31 cellular contexts compared by ENCODE assay signal in genomic region chr11:72231396-72232259, GRCh38. TPM values are rescaled to one million over a fixed set of nuclear protein-coding genes. Genes with fewer than 3 reads are reported as not detected.
DNase-seq lines count a peak whose midpoint lies in the region; ATAC-seq, FAIRE-seq and TF ChIP-seq lines count a peak whose summit lies in the region.
"Had no signal": no experiment of that assay in that cellular context is flagged by ENCODE, and none has a peak within 500 bp of the region (broad histone marks: within the 10 kb centered on the region; RNA-seq: fewer than 3 reads in every experiment).

No MANE protein-coding gene starts in this region.

- no peak overlapping the region for H3K27ac Mint-ChIP-seq in natural killer cell treated with Interleukin-12 subunit alpha and Interleukin-12 subunit beta and Interleukin-15 and Interleukin-18, amount 100 ng/mL, for 72 hours
- no peak overlapping the region for H3K27ac Mint-ChIP-seq in natural killer cell
- peak overlapping the region; percentile 59 for H3K27ac Mint-ChIP-seq in astrocyte (ENCODE audit: unreplicated experiment)
- H3K27ac Mint-ChIP-seq: activated naive CD8-positive, alpha-beta T cell treated with anti-CD3 and anti-CD28 coated beads, Interleukin-2, amount 10 ng/mL, durations not matched to agents 7 days and 5 days; activated T-helper 2 cell treated with anti-CD3 and anti-CD28 coated beads, Interferon-gamma antibody, Interleukin-2, Interleukin-4, amounts not matched to agents 10 μg/mL and 5 μg/mL and 100 μg/mL, durations not matched to agents 14 hours and 24 hours and 36 hours; IgD-negative memory B cell; nephron; WTC11 had no signal

- 98% methylated on average over 5 of the region's 9 CpGs for WGBS in HepG2 (ENCODE audit: low lambda C conversion rate)
- WGBS in mesenchymal stem cell = 91% methylated on average over 7 of the region's 9 CpGs

- TF ChIP-seq EP300 in HepG2 (IDR thresholded peaks at IDR 0.05; ENCODE audit: low read depth in 2 of 2, low read length in 2 of 2) = no peak
- TF ChIP-seq EP300 in HepG2 (CRISPR knock-in tag; IDR thresholded peaks at IDR 0.05; ENCODE audit: borderline replicate concordance) = no peak

- no peak overlapping the region for H3K14ac ChIP-seq in mesenchymal stem cell (ENCODE audit: low read length in 2 of 2)

- H3K23ac ChIP-seq in mesenchymal stem cell (ENCODE audit: low read length in 2 of 2) = no peak overlapping the region

- H3K18ac ChIP-seq in mesenchymal stem cell (ENCODE audit: low read depth in 1 of 2, low read length in 2 of 2) = no peak overlapping the region

- H3K4me3 ChIP-seq in astrocyte (ENCODE audit: insufficient read depth, low read depth, low read length) (no peak overlapping the region), HepG2 (replicated peaks in 1 of 3; ENCODE audit: insufficient read depth in 1 of 3, low read depth in 2 of 3, low read length in 3 of 3) (no peak overlapping the region), mesenchymal stem cell (ENCODE audit: insufficient read depth in 1 of 2, low read depth in 1 of 2, low read length in 2 of 2) (no peak overlapping the region)
- H3K4me3 ChIP-seq: GM23248, ovary, vagina had no signal

- no peak overlapping the region for H2AFZ ChIP-seq in astrocyte (ENCODE audit: low read depth, low read length)
- H2AFZ ChIP-seq in HepG2 (ENCODE audit: low read length) = no peak overlapping the region
- no peak overlapping the region for H2AFZ ChIP-seq in mesenchymal stem cell (ENCODE audit: low read depth, low read length)
- H2AFZ ChIP-seq: GM23248 had no signal

- H3K36me3 ChIP-seq in astrocyte (ENCODE audit: insufficient read depth, low read length) (peaks cover 51% of the 10 kb centered on the region), HepG2 (replicated peaks in 1 of 2; ENCODE audit: control insufficient read depth in 1 of 2, insufficient read depth in 2 of 2, low read length in 2 of 2) (peaks cover 21 to 61% of the 10 kb centered on the region in 2 experiments; a peak in 4 of 5 replicates), mesenchymal stem cell (ENCODE audit: control insufficient read depth in 1 of 2, insufficient read depth in 2 of 2, low read depth in 1 of 2, low read length in 2 of 2) (peaks cover 92 to 99% of the 10 kb centered on the region in 2 experiments)
- H3K36me3 ChIP-seq: ovary had no signal

- CTCF ChIA-PET in HepG2 (lab: Yijun Ruan, JAX; ENCODE audit: low intra/inter-chr PET ratio, low total read pairs) = no interaction called here

- FAIRE-seq in astrocyte (lab: Jason Lieb, UNC) (no peak), HepG2 (lab: Jason Lieb, UNC) (no peak), D721Med (lab: Jason Lieb, UNC) (no peak)
- FAIRE-seq: islet of Langerhans had no signal

- peaks cover 17% of the 10 kb centered on the region for H3K4me1 ChIP-seq in astrocyte (ENCODE audit: insufficient read depth, low read length)
- H3K4me1 ChIP-seq in HepG2 (ENCODE audit: insufficient read depth, low read length) = peaks cover 3% of the 10 kb centered on the region; the same call in 1 of the 2 replicates
- H3K4me1 ChIP-seq in mesenchymal stem cell (ENCODE audit: control insufficient read depth, insufficient read depth, low read depth, low read length) = peaks cover 24% of the 10 kb centered on the region

- no peak overlapping the region for H3K4me3 Mint-ChIP-seq in natural killer cell treated with Interleukin-12 subunit alpha and Interleukin-12 subunit beta and Interleukin-15 and Interleukin-18, amount 100 ng/mL, for 72 hours
- H3K4me3 Mint-ChIP-seq in natural killer cell (no peak overlapping the region), astrocyte (ENCODE audit: unreplicated experiment) (no peak overlapping the region)
- H3K4me3 Mint-ChIP-seq: activated naive CD8-positive, alpha-beta T cell treated with anti-CD3 and anti-CD28 coated beads, Interleukin-2, amount 10 ng/mL, durations not matched to agents 7 days and 5 days; CD14-positive monocyte; nephron; stimulated activated naive B cell treated with anti-CD40 and anti-IgM and Interleukin-4, amounts not matched to agents 10 μg/mL and 1 μg/mL and 100 μg/mL, for 72 hours; WTC11 had no signal

- H3K9me3 ChIP-seq in astrocyte (ENCODE audit: insufficient read depth, low read depth, low read length) (no peaks in the 10 kb centered on the region), HepG2 (ENCODE audit: low read length) (no peaks in the 10 kb centered on the region), mesenchymal stem cell (ENCODE audit: control insufficient read depth, low read length) (no peaks in the 10 kb centered on the region)
- H3K9me3 ChIP-seq: ovary, vagina had no signal

- no peaks in the 10 kb centered on the region for H3K9me3 Mint-ChIP-seq in natural killer cell treated with Interleukin-12 subunit alpha and Interleukin-12 subunit beta and Interleukin-15 and Interleukin-18, amount 100 ng/mL, for 72 hours
- no peaks in the 10 kb centered on the region for H3K9me3 Mint-ChIP-seq in natural killer cell
- H3K9me3 Mint-ChIP-seq in astrocyte (ENCODE audit: unreplicated experiment) = no peaks in the 10 kb centered on the region
- H3K9me3 Mint-ChIP-seq: activated naive CD8-positive, alpha-beta T cell treated with anti-CD3 and anti-CD28 coated beads, Interleukin-2, amount 10 ng/mL, durations not matched to agents 7 days and 5 days; activated T-helper 2 cell treated with anti-CD3 and anti-CD28 coated beads, Interferon-gamma antibody, Interleukin-2, Interleukin-4, amounts not matched to agents 10 μg/mL and 5 μg/mL and 100 μg/mL, durations not matched to agents 14 hours and 24 hours and 36 hours; CD14-positive monocyte; IgD-negative memory B cell; nephron; stimulated activated naive B cell treated with anti-CD40 and anti-IgM and Interleukin-4, amounts not matched to agents 10 μg/mL and 1 μg/mL and 100 μg/mL, for 72 hours; WTC11 had no signal

- H2BK12ac ChIP-seq in mesenchymal stem cell (ENCODE audit: low read length in 2 of 2) = no peak overlapping the region

- H2BK15ac ChIP-seq in mesenchymal stem cell (ENCODE audit: low read depth, poor library complexity, severe bottlenecking) = no peak overlapping the region

- H4K20me1 ChIP-seq in astrocyte (ENCODE audit: insufficient read depth, low read length) (peaks cover 99% of the 10 kb centered on the region), HepG2 (ENCODE audit: insufficient read depth, low read length) (no peaks in the 10 kb centered on the region)

- 0 out of 4 replicates have a peak, but pooled peaks of 1 of the 2 experiments have one; percentile 25 for TF ChIP-seq POLR2A in HepG2 (IDR thresholded peaks at IDR 0.05; ENCODE audit: insufficient read depth in 1 of 2, low read depth in 2 of 2, low read length in 2 of 2)

- peaks cover 63% of the 10 kb centered on the region for H3K79me1 ChIP-seq in mesenchymal stem cell (replicated peaks; ENCODE audit: low read length, poor library complexity, severe bottlenecking)

- H3K9ac ChIP-seq in astrocyte (ENCODE audit: low read length) (no peak overlapping the region), HepG2 (ENCODE audit: insufficient read depth, low read depth, low read length) (no peak overlapping the region), mesenchymal stem cell (ENCODE audit: low read length) (no peak overlapping the region)
- H3K9ac ChIP-seq: GM23248 had no signal

- H2BK120ac ChIP-seq in mesenchymal stem cell (ENCODE audit: low read depth, low read length) = no peak overlapping the region

- no peaks in the 10 kb centered on the region for H3K27me3 Mint-ChIP-seq in natural killer cell treated with Interleukin-12 subunit alpha and Interleukin-12 subunit beta and Interleukin-15 and Interleukin-18, amount 100 ng/mL, for 72 hours
- H3K27me3 Mint-ChIP-seq in natural killer cell (ENCODE audit: low read depth in 2 of 2) (no peaks in the 10 kb centered on the region), astrocyte (ENCODE audit: low read depth, unreplicated experiment) (no peaks in the 10 kb centered on the region)
- H3K27me3 Mint-ChIP-seq: activated naive CD8-positive, alpha-beta T cell treated with anti-CD3 and anti-CD28 coated beads, Interleukin-2, amount 10 ng/mL, durations not matched to agents 7 days and 5 days; IgD-negative memory B cell; stimulated activated naive B cell treated with anti-CD40 and anti-IgM and Interleukin-4, amounts not matched to agents 10 μg/mL and 1 μg/mL and 100 μg/mL, for 72 hours had no signal

- H3K4me2 ChIP-seq in astrocyte (ENCODE audit: low read length) (no peak overlapping the region), HepG2 (ENCODE audit: low read depth, low read length) (no peak overlapping the region), mesenchymal stem cell (ENCODE audit: low read length, poor library complexity, severe bottlenecking) (no peak overlapping the region)

- no TSS peak for BruUV-seq in HepG2 (replicated peaks; lab: Mats Ljungman, UMichigan)

- H2BK5ac ChIP-seq in mesenchymal stem cell (ENCODE audit: low read depth, low read length, poor library complexity, severe bottlenecking) = no peak overlapping the region

- H3K4ac ChIP-seq in mesenchymal stem cell (ENCODE audit: low read depth in 1 of 2, low read length in 2 of 2) = no peak overlapping the region

- TF ChIP-seq RAD21 in HepG2 (CRISPR knock-in tag; IDR thresholded peaks at IDR 0.05) = no peak

- no peak overlapping the region for H2AK5ac ChIP-seq in mesenchymal stem cell (ENCODE audit: low read length, severe bottlenecking)

- no peaks in the 10 kb centered on the region for H3K36me3 Mint-ChIP-seq in natural killer cell treated with Interleukin-12 subunit alpha and Interleukin-12 subunit beta and Interleukin-15 and Interleukin-18, amount 100 ng/mL, for 72 hours
- H3K36me3 Mint-ChIP-seq in natural killer cell (no peaks in the 10 kb centered on the region), astrocyte (ENCODE audit: low read depth, unreplicated experiment) (peaks cover 30% of the 10 kb centered on the region)

- H4K91ac ChIP-seq in mesenchymal stem cell (ENCODE audit: low read length) = no peak overlapping the region

- TF ChIP-seq CTCF in natural killer cell (IDR thresholded peaks at IDR 0.05) = no peak
- no peak for TF ChIP-seq CTCF in astrocyte (IDR thresholded peaks at IDR 0.05; ENCODE audit: insufficient read depth, low read depth, low read length)
- TF ChIP-seq CTCF in HepG2 (CRISPR knock-in tag; IDR thresholded peaks at IDR 0.05) = no peak
- TF ChIP-seq CTCF in D721Med (IDR thresholded peaks at IDR 0.05; ENCODE audit: insufficient read depth, missing control alignments) = no peak

- peaks cover 42% of the 10 kb centered on the region for H3K79me2 ChIP-seq in astrocyte (ENCODE audit: insufficient read depth, low read length)
- no peaks in the 10 kb centered on the region for H3K79me2 ChIP-seq in HepG2 (ENCODE audit: insufficient read depth, low read length)

- H3K27me3 ChIP-seq in astrocyte (ENCODE audit: insufficient read depth, low read length) (no peaks in the 10 kb centered on the region), HepG2 (ENCODE audit: control insufficient read depth in 1 of 2, insufficient read depth in 2 of 2, low read length in 2 of 2) (no peaks in the 10 kb centered on the region), mesenchymal stem cell (ENCODE audit: control insufficient read depth in 1 of 2, insufficient read depth in 1 of 2, low read length in 2 of 2) (no peaks in the 10 kb centered on the region)
- H3K27me3 ChIP-seq: ovary, vagina had no signal

- POLR2A ChIA-PET in HepG2 (lab: Yijun Ruan, JAX) = no interaction called here

- H3K27ac ChIP-seq in astrocyte (ENCODE audit: low read depth, low read length) (no peak overlapping the region), HepG2 (ENCODE audit: extremely low read length, insufficient read depth, low read length) (no peak overlapping the region), mesenchymal stem cell (ENCODE audit: low read length, poor library complexity, severe bottlenecking) (no peak overlapping the region)
- H3K27ac ChIP-seq: GM23248, ovary, vagina had no signal

- H4K8ac ChIP-seq in mesenchymal stem cell (ENCODE audit: low read length) = no peak overlapping the region

- in situ Hi-C loops in HepG2 (cut with HindIII; ENCODE audit: extremely low pct_ligation_motif_present, low pct_unique_long_range_greater_than_20kb) = no loop called here

- ATAC-seq in natural killer cell treated with Interleukin-12 subunit alpha and Interleukin-12 subunit beta and Interleukin-15 and Interleukin-18, amount 100 ng/mL, for 72 hours = no peak
- ATAC-seq in natural killer cell (no peak), HepG2 (no peak)
- ATAC-seq: stimulated activated naive B cell treated with anti-CD40 and anti-IgM and Interleukin-4, amounts not matched to agents 10 μg/mL and 1 μg/mL and 100 μg/mL, for 72 hours; WTC11 had no signal

- peaks cover 6 to 12% of the 10 kb centered on the region in 2 donors for H3K4me1 Mint-ChIP-seq in natural killer cell treated with Interleukin-12 subunit alpha and Interleukin-12 subunit beta and Interleukin-15 and Interleukin-18, amount 100 ng/mL, for 72 hours (ENCODE audit: low read depth in 2 of 2)
- H3K4me1 Mint-ChIP-seq in natural killer cell = peaks cover 9 to 34% of the 10 kb centered on the region in 2 donors
- H3K4me1 Mint-ChIP-seq in astrocyte (ENCODE audit: low read depth, unreplicated experiment) = peaks cover 10% of the 10 kb centered on the region

- intact Hi-C loops in natural killer cell (cut with micrococcal nuclease) = no loop called here
- intact Hi-C loops in HepG2 (cut with micrococcal nuclease; ENCODE audit: unreplicated experiment) = no loop called here

- DNase-seq in natural killer cell treated with Interleukin-12 subunit alpha and Interleukin-12 subunit beta and Interleukin-15 and Interleukin-18, amount 100 ng/mL, for 72 hours (ENCODE audit: low spot score) = peak; percentile 54
- no peak for DNase-seq in natural killer cell
- no peak for DNase-seq in astrocyte (ENCODE audit: low read depth)
- DNase-seq in HepG2 (ENCODE audit: low spot score) = no peak
- peak; percentile 32 for DNase-seq in ureter (ENCODE audit: low spot score)
- no peak for DNase-seq in mesenchymal stem cell
- no peak for DNase-seq in H4 (ENCODE audit: low spot score)
- DNase-seq in D721Med (ENCODE audit: insufficient read length, low spot score) = no peak
- DNase-seq: activated naive CD8-positive, alpha-beta T cell treated with anti-CD3 and anti-CD28 coated beads, Interleukin-2, amount 10 ng/mL, durations not matched to agents 7 days and 5 days; DND-41; GM23248; NCI-H1092; NCI-H187; NCI-H2171; NCI-H510A; ovary; SHP77 treated with DMSO at 0.1 percent for 48 hours; stimulated activated CD4-positive, alpha-beta T cell treated with anti-CD3 and anti-CD28 coated beads, Interleukin-4, amount 100 ng/mL, for 24 hours; stimulated activated naive B cell treated with anti-CD40 and anti-IgM and Interleukin-4, amounts not matched to agents 10 μg/mL and 1 μg/mL and 100 μg/mL, for 72 hours; SW 1271; T1000 had no signal

RNA-seq across cellular contexts. Expression of gene INPPL1, which starts 7.1 kb away (rescaled TPM):
- 100 to 1,000 TPM; 113 to 176 TPM for total RNA-seq in natural killer cell treated with Interleukin-12 subunit alpha and Interleukin-12 subunit beta and Interleukin-15 and Interleukin-18, amount 100 ng/mL, for 72 hours
- total RNA-seq in natural killer cell (100 to 1,000 TPM; 193 to 207 (median 195) TPM), astrocyte (274 and 276 TPM in 2 replicates), HepG2 (2016; rRNA removed; fragmentation: Illumina TruSeq; extraction: Trizol) (14.4 and 29.1 TPM in 2 replicates), ureter (144 TPM)
- total RNA-seq in HepG2 (2016; cell fraction: cytosol; rRNA removed; fragmentation: Illumina TruSeq; extraction: Trizol; ENCODE audit: low read depth) = 21.4 and 25.1 TPM in 2 replicates
- total RNA-seq in HepG2 (2016; cell fraction: insoluble cytoplasmic fraction; rRNA removed; fragmentation: Illumina TruSeq; extraction: Trizol) = 10.8 and 29.6 TPM in 2 replicates
- 10.1 and 10.8 TPM in 2 replicates for total RNA-seq in HepG2 (2016; cell fraction: membrane; rRNA removed; fragmentation: Illumina TruSeq; extraction: Trizol)
- total RNA-seq in HepG2 (2016; cell fraction: nucleus; rRNA removed; fragmentation: Illumina TruSeq; extraction: Trizol) = 31.6 and 36.2 TPM in 2 replicates
- 66.9 and 80.4 TPM in 2 replicates for polyA plus RNA-seq in HepG2 (2011; rRNA removed)
- 19.0 and 23.6 TPM in 2 replicates for polyA plus RNA-seq in HepG2 (2011; cell fraction: cytosol; rRNA removed)
- 500 and 631 TPM in 2 replicates for polyA plus RNA-seq in HepG2 (2011; cell fraction: nucleus; rRNA removed)
- polyA plus RNA-seq in HepG2 (2012) = 32.6 and 49.5 TPM in 2 replicates
- 1.8 and 1.9 TPM in 2 replicates for polyA plus RNA-seq in HepG2 (2016; cell fraction: cytosol; fragmentation: Illumina TruSeq; extraction: Trizol; ENCODE audit: low read depth)
- polyA plus RNA-seq in HepG2 (2016; cell fraction: insoluble cytoplasmic fraction; fragmentation: Illumina TruSeq; extraction: Trizol; ENCODE audit: low read depth) = 10.8 and 14.0 TPM in 2 replicates
- 4.2 and 4.9 TPM in 2 replicates for polyA plus RNA-seq in HepG2 (2016; cell fraction: membrane; fragmentation: Illumina TruSeq; extraction: Trizol; ENCODE audit: low read depth)
- polyA plus RNA-seq in HepG2 (2016; cell fraction: nucleus; fragmentation: Illumina TruSeq; extraction: Trizol; ENCODE audit: insufficient read depth, low read depth) = 127 and 134 TPM in 2 replicates
- polyA minus RNA-seq in HepG2 (2011; rRNA and poly(A)+ RNA removed; ENCODE audit: low replicate concordance) = 73.5 and 218 TPM in 2 replicates
- 27.6 and 29.9 TPM in 2 replicates for polyA minus RNA-seq in HepG2 (2011; cell fraction: cytosol; rRNA and poly(A)+ RNA removed)
- polyA minus RNA-seq in HepG2 (2011; cell fraction: nucleus; rRNA and poly(A)+ RNA removed) = 106 and 116 TPM in 2 replicates
- 111 TPM for polyA plus RNA-seq in mesenchymal stem cell (2013, experiment 1 of 2)
- 103 TPM for polyA plus RNA-seq in mesenchymal stem cell (2013, experiment 2 of 2)
- total RNA-seq in H4 (2014; rRNA removed; shearing (Covaris generic)) = 23.6 and 40.7 TPM in 2 replicates

RNA-seq across cellular contexts. Expression of gene PHOX2A, which starts 12.3 kb away (rescaled TPM):
- total RNA-seq in natural killer cell treated with Interleukin-12 subunit alpha and Interleukin-12 subunit beta and Interleukin-15 and Interleukin-18, amount 100 ng/mL, for 72 hours = not detected
- not detected for total RNA-seq in natural killer cell
- 0.36 TPM in 1 of 2 replicates, not detected in the other for total RNA-seq in astrocyte
- total RNA-seq in HepG2 (2016; rRNA removed; fragmentation: Illumina TruSeq; extraction: Trizol) = not detected in 2 replicates
- not detected in 2 replicates for total RNA-seq in HepG2 (2016; cell fraction: cytosol; rRNA removed; fragmentation: Illumina TruSeq; extraction: Trizol; ENCODE audit: low read depth)
- not detected in 2 replicates for total RNA-seq in HepG2 (2016; cell fraction: insoluble cytoplasmic fraction; rRNA removed; fragmentation: Illumina TruSeq; extraction: Trizol)
- not detected in 2 replicates for total RNA-seq in HepG2 (2016; cell fraction: membrane; rRNA removed; fragmentation: Illumina TruSeq; extraction: Trizol)
- not detected in 2 replicates for total RNA-seq in HepG2 (2016; cell fraction: nucleus; rRNA removed; fragmentation: Illumina TruSeq; extraction: Trizol)
- not detected in 2 replicates for polyA plus RNA-seq in HepG2 (2011; rRNA removed)
- not detected in 2 replicates for polyA plus RNA-seq in HepG2 (2011; cell fraction: cytosol; rRNA removed)
- not detected in 2 replicates for polyA plus RNA-seq in HepG2 (2011; cell fraction: nucleus; rRNA removed)
- not detected in 2 replicates for polyA plus RNA-seq in HepG2 (2012)
- polyA plus RNA-seq in HepG2 (2016; cell fraction: cytosol; fragmentation: Illumina TruSeq; extraction: Trizol; ENCODE audit: low read depth) = not detected in 2 replicates
- not detected in 2 replicates for polyA plus RNA-seq in HepG2 (2016; cell fraction: insoluble cytoplasmic fraction; fragmentation: Illumina TruSeq; extraction: Trizol; ENCODE audit: low read depth)
- polyA plus RNA-seq in HepG2 (2016; cell fraction: membrane; fragmentation: Illumina TruSeq; extraction: Trizol; ENCODE audit: low read depth) = not detected in 2 replicates
- polyA plus RNA-seq in HepG2 (2016; cell fraction: nucleus; fragmentation: Illumina TruSeq; extraction: Trizol; ENCODE audit: insufficient read depth, low read depth) = not detected in 2 replicates
- polyA minus RNA-seq in HepG2 (2011; rRNA and poly(A)+ RNA removed; ENCODE audit: low replicate concordance) = not detected in 2 replicates
- not detected in 2 replicates for polyA minus RNA-seq in HepG2 (2011; cell fraction: cytosol; rRNA and poly(A)+ RNA removed)
- not detected in 2 replicates for polyA minus RNA-seq in HepG2 (2011; cell fraction: nucleus; rRNA and poly(A)+ RNA removed)
- total RNA-seq in ureter = not detected
- polyA plus RNA-seq in mesenchymal stem cell (2013, experiment 1 of 2) = not detected
- polyA plus RNA-seq in mesenchymal stem cell (2013, experiment 2 of 2) = not detected
- not detected in 2 replicates for total RNA-seq in H4 (2014; rRNA removed; shearing (Covaris generic))
- total RNA-seq: activated naive CD8-positive, alpha-beta T cell treated with anti-CD3 and anti-CD28 coated beads, Interleukin-2, amount 10 ng/mL, durations not matched to agents 7 days and 5 days; activated T-helper 2 cell treated with anti-CD3 and anti-CD28 coated beads, Interferon-gamma antibody, Interleukin-2, Interleukin-4, amounts not matched to agents 10 μg/mL and 5 μg/mL and 100 μg/mL, durations not matched to agents 14 hours and 24 hours and 36 hours; GM23248; lower leg skin; mononuclear cell; ovary; temporal lobe had no signal
- polyA plus RNA-seq: CD14-positive monocyte, GM23248, IgD-negative memory B cell, ovary had no signal

RNA-seq across cellular contexts. Expression of gene FOLR2, which starts 15.0 kb away (rescaled TPM):
- total RNA-seq in natural killer cell treated with Interleukin-12 subunit alpha and Interleukin-12 subunit beta and Interleukin-15 and Interleukin-18, amount 100 ng/mL, for 72 hours = not detected
- total RNA-seq in natural killer cell (not detected), astrocyte (not detected in 2 replicates), HepG2 (2016; rRNA removed; fragmentation: Illumina TruSeq; extraction: Trizol) (not detected in 2 replicates), ureter (4.5 TPM)
- total RNA-seq in HepG2 (2016; cell fraction: cytosol; rRNA removed; fragmentation: Illumina TruSeq; extraction: Trizol; ENCODE audit: low read depth) = not detected in 2 replicates
- not detected in 2 replicates for total RNA-seq in HepG2 (2016; cell fraction: insoluble cytoplasmic fraction; rRNA removed; fragmentation: Illumina TruSeq; extraction: Trizol)
- total RNA-seq in HepG2 (2016; cell fraction: membrane; rRNA removed; fragmentation: Illumina TruSeq; extraction: Trizol) = not detected in 2 replicates
- total RNA-seq in HepG2 (2016; cell fraction: nucleus; rRNA removed; fragmentation: Illumina TruSeq; extraction: Trizol) = not detected in 2 replicates
- 0.09 and 0.33 TPM in 2 replicates for polyA plus RNA-seq in HepG2 (2011; rRNA removed)
- polyA plus RNA-seq in HepG2 (2011; cell fraction: cytosol; rRNA removed) = 0.15 TPM in 2 replicates
- not detected in 2 replicates for polyA plus RNA-seq in HepG2 (2011; cell fraction: nucleus; rRNA removed)
- 0.15 and 0.23 TPM in 2 replicates for polyA plus RNA-seq in HepG2 (2012)
- 0.15 TPM in 1 of 2 replicates, not detected in the other for polyA plus RNA-seq in HepG2 (2016; cell fraction: cytosol; fragmentation: Illumina TruSeq; extraction: Trizol; ENCODE audit: low read depth)
- not detected in 2 replicates for polyA plus RNA-seq in HepG2 (2016; cell fraction: insoluble cytoplasmic fraction; fragmentation: Illumina TruSeq; extraction: Trizol; ENCODE audit: low read depth)
- not detected in 2 replicates for polyA plus RNA-seq in HepG2 (2016; cell fraction: membrane; fragmentation: Illumina TruSeq; extraction: Trizol; ENCODE audit: low read depth)
- polyA plus RNA-seq in HepG2 (2016; cell fraction: nucleus; fragmentation: Illumina TruSeq; extraction: Trizol; ENCODE audit: insufficient read depth, low read depth) = not detected in 2 replicates
- 0.21 and 0.86 TPM in 2 replicates for polyA minus RNA-seq in HepG2 (2011; rRNA and poly(A)+ RNA removed; ENCODE audit: low replicate concordance)
- not detected in 2 replicates for polyA minus RNA-seq in HepG2 (2011; cell fraction: cytosol; rRNA and poly(A)+ RNA removed)
- polyA minus RNA-seq in HepG2 (2011; cell fraction: nucleus; rRNA and poly(A)+ RNA removed) = not detected in 2 replicates
- not detected for polyA plus RNA-seq in mesenchymal stem cell (2013, experiment 1 of 2)
- not detected for polyA plus RNA-seq in mesenchymal stem cell (2013, experiment 2 of 2)
- total RNA-seq in H4 (2014; rRNA removed; shearing (Covaris generic)) = not detected in 2 replicates
- total RNA-seq: activated T-helper 2 cell treated with anti-CD3 and anti-CD28 coated beads, Interferon-gamma antibody, Interleukin-2, Interleukin-4, amounts not matched to agents 10 μg/mL and 5 μg/mL and 100 μg/mL, durations not matched to agents 14 hours and 24 hours and 36 hours; GM23248; WTC11 had no signal
- polyA plus RNA-seq: GM23248 had no signal

RNA-seq across cellular contexts. Expression of gene FOLR1, which starts 39.7 kb away (rescaled TPM):
- total RNA-seq in natural killer cell treated with Interleukin-12 subunit alpha and Interleukin-12 subunit beta and Interleukin-15 and Interleukin-18, amount 100 ng/mL, for 72 hours = not detected
- total RNA-seq in natural killer cell (not detected), astrocyte (3.2 and 3.6 TPM in 2 replicates), HepG2 (2016; rRNA removed; fragmentation: Illumina TruSeq; extraction: Trizol) (not detected in 2 replicates), ureter (1.7 TPM)
- total RNA-seq in HepG2 (2016; cell fraction: cytosol; rRNA removed; fragmentation: Illumina TruSeq; extraction: Trizol; ENCODE audit: low read depth) = not detected in 2 replicates
- not detected in 2 replicates for total RNA-seq in HepG2 (2016; cell fraction: insoluble cytoplasmic fraction; rRNA removed; fragmentation: Illumina TruSeq; extraction: Trizol)
- not detected in 2 replicates for total RNA-seq in HepG2 (2016; cell fraction: membrane; rRNA removed; fragmentation: Illumina TruSeq; extraction: Trizol)
- total RNA-seq in HepG2 (2016; cell fraction: nucleus; rRNA removed; fragmentation: Illumina TruSeq; extraction: Trizol) = not detected in 2 replicates
- polyA plus RNA-seq in HepG2 (2011; rRNA removed) = 0.20 and 0.26 TPM in 2 replicates
- 0.12 and 0.17 TPM in 2 replicates for polyA plus RNA-seq in HepG2 (2011; cell fraction: cytosol; rRNA removed)
- 0.23 TPM in 1 of 2 replicates, not detected in the other for polyA plus RNA-seq in HepG2 (2011; cell fraction: nucleus; rRNA removed)
- polyA plus RNA-seq in HepG2 (2012) = not detected in 2 replicates
- not detected in 2 replicates for polyA plus RNA-seq in HepG2 (2016; cell fraction: cytosol; fragmentation: Illumina TruSeq; extraction: Trizol; ENCODE audit: low read depth)
- not detected in 2 replicates for polyA plus RNA-seq in HepG2 (2016; cell fraction: insoluble cytoplasmic fraction; fragmentation: Illumina TruSeq; extraction: Trizol; ENCODE audit: low read depth)
- not detected in 2 replicates for polyA plus RNA-seq in HepG2 (2016; cell fraction: membrane; fragmentation: Illumina TruSeq; extraction: Trizol; ENCODE audit: low read depth)
- not detected in 2 replicates for polyA plus RNA-seq in HepG2 (2016; cell fraction: nucleus; fragmentation: Illumina TruSeq; extraction: Trizol; ENCODE audit: insufficient read depth, low read depth)
- 188 TPM in 1 of 2 replicates, not detected in the other for polyA minus RNA-seq in HepG2 (2011; rRNA and poly(A)+ RNA removed; ENCODE audit: low replicate concordance)
- polyA minus RNA-seq in HepG2 (2011; cell fraction: cytosol; rRNA and poly(A)+ RNA removed) = 1.3 and 1.7 TPM in 2 replicates
- 0.62 and 0.90 TPM in 2 replicates for polyA minus RNA-seq in HepG2 (2011; cell fraction: nucleus; rRNA and poly(A)+ RNA removed)
- not detected for polyA plus RNA-seq in mesenchymal stem cell (2013, experiment 1 of 2)
- polyA plus RNA-seq in mesenchymal stem cell (2013, experiment 2 of 2) = not detected
- 3.4 and 6.6 TPM in 2 replicates for total RNA-seq in H4 (2014; rRNA removed; shearing (Covaris generic))
- total RNA-seq: activated naive CD8-positive, alpha-beta T cell treated with anti-CD3 and anti-CD28 coated beads, Interleukin-2, amount 10 ng/mL, durations not matched to agents 7 days and 5 days; activated T-helper 2 cell treated with anti-CD3 and anti-CD28 coated beads, Interferon-gamma antibody, Interleukin-2, Interleukin-4, amounts not matched to agents 10 μg/mL and 5 μg/mL and 100 μg/mL, durations not matched to agents 14 hours and 24 hours and 36 hours; GM23248; mononuclear cell; vagina had no signal
- polyA plus RNA-seq: CD14-positive monocyte, IgD-negative memory B cell had no signal

Comparison
In these comparisons a context has a peak if more than half of its experiments do, and no peak if none do; other contexts are left out.
1. DNase-seq: peak in natural killer cell treated with Interleukin-12 subunit alpha and Interleukin-12 subunit beta and Interleukin-15 and Interleukin-18, amount 100 ng/mL, for 72 hours (single experiment) and ureter (single experiment); none in natural killer cell (single experiment), astrocyte (single experiment), HepG2 (single experiment), mesenchymal stem cell (single experiment), H4 (single experiment) and D721Med (single experiment).